1 cellular context compared by ENCODE assay signal in the genomic region with DNA sequence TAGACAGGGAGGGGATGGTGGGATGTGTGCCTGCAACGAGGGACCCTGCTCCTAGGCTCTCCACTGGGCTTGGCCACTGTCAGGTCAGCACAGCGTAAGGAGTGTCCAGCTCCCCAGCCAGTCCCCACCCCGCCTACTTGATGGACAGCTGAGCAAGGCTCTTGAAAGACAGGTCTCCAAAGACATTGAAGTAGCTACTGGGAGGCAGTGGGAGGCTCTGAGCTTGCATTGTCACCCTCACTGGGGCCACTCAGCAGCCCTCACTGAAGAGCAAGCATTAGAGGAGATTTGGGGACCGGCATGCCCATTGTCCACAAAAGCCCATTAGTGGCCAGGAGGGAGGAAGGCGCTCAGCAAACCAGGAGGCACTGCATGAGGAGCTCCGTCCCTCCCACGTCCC.
TF ChIP-seq lines count a peak whose summit lies in the region.

No MANE protein-coding gene starts in this region.

TF ChIP-seq in HEK293, 187 proteins besides CTCF, POLR2A, EP300 and RAD21 (continued from another document):
- TF ChIP-seq, protein P1, sequence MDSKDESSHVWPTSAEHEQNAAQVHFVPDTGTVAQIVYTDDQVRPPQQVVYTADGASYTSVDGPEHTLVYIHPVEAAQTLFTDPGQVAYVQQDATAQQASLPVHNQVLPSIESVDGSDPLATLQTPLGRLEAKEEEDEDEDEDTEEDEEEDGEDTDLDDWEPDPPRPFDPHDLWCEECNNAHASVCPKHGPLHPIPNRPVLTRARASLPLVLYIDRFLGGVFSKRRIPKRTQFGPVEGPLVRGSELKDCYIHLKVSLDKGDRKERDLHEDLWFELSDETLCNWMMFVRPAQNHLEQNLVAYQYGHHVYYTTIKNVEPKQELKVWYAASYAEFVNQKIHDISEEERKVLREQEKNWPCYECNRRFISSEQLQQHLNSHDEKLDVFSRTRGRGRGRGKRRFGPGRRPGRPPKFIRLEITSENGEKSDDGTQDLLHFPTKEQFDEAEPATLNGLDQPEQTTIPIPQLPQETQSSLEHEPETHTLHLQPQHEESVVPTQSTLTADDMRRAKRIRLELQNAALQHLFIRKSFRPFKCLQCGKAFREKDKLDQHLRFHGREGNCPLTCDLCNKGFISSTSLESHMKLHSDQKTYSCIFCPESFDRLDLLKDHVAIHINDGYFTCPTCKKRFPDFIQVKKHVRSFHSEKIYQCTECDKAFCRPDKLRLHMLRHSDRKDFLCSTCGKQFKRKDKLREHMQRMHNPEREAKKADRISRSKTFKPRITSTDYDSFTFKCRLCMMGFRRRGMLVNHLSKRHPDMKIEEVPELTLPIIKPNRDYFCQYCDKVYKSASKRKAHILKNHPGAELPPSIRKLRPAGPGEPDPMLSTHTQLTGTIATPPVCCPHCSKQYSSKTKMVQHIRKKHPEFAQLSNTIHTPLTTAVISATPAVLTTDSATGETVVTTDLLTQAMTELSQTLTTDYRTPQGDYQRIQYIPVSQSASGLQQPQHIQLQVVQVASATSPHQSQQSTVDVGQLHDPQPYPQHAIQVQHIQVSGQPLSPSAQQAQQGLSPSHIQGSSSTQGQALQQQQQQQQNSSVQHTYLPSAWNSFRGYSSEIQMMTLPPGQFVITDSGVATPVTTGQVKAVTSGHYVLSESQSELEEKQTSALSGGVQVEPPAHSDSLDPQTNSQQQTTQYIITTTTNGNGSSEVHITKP (tag by site-specific recombination; IDR thresholded peaks at IDR 0.05), result peak; percentile 63
